In genomic region chr11:17400048-17400775, GRCh38 we compare ENCODE assay signal across 16 cellular contexts. TPM values are rescaled to one million over a fixed set of nuclear protein-coding genes. Genes with fewer than 3 reads are reported as not detected.
DNase-seq lines count a peak whose midpoint lies in the region; ATAC-seq and TF ChIP-seq lines count a peak whose summit lies in the region.
"Had no signal": no experiment of that assay in that cellular context is flagged by ENCODE, and none has a peak within 500 bp of the region (broad histone marks: within the 10 kb centered on the region; RNA-seq: fewer than 3 reads in every experiment).

No MANE protein-coding gene starts in this region.

- no peak overlapping the region for H3K56ac ChIP-seq in mesendoderm (ENCODE audit: low read length)

- H4K8ac ChIP-seq in mesendoderm (ENCODE audit: low read depth, low read length) = no peak overlapping the region

- peak; percentile 49 for DNase-seq in activated effector memory CD4-positive, alpha-beta T cell treated with anti-CD3 and anti-CD28 coated beads, Interleukin-2, amount 50 U/mL, for 16 hours
- DNase-seq in activated effector memory CD4-positive, alpha-beta T cell treated with Interleukin-2 at 50 U/mL for 16 hours = no peak
- peak; percentile 52 for DNase-seq in stimulated activated naive B cell treated with anti-CD40 and anti-IgM and Interleukin-4, amounts not matched to agents 10 μg/mL and 1 μg/mL and 100 μg/mL, for 72 hours
- DNase-seq in mesendoderm = no peak
- DNase-seq in stimulated activated effector memory CD8-positive, alpha-beta T cell treated with anti-CD3 and anti-CD28 coated beads, Interleukin-12 subunit alpha, Interleukin-12 subunit beta, amount 100 ng/mL, for 72 hours (ENCODE audit: low spot score in 2 of 2) = no peak
- DNase-seq in Calu3 = no peak
- DNase-seq: activated CD4-positive, CD25-positive, alpha-beta regulatory T cell treated with anti-CD3 and anti-CD28 coated beads, Interleukin-2, amount 50 U/mL, for 72 hours; activated naive CD8-positive, alpha-beta T cell treated with anti-CD3 and anti-CD28 coated beads for 36 hours; NCI-H446; stimulated activated naive CD4-positive, alpha-beta T cell treated with Interleukin-2 at 50 U/mL for 16 hours; SW 1271 had no signal

- H3K4ac ChIP-seq in mesendoderm (ENCODE audit: low read depth, low read length) = no peak overlapping the region

- ATAC-seq in HG03045 (IDR thresholded peaks at IDR 0.05; ENCODE audit: unreplicated experiment) = peak; percentile 41
- ATAC-seq in stimulated activated naive B cell treated with anti-CD40 and anti-IgM and Interleukin-4, amounts not matched to agents 10 μg/mL and 1 μg/mL and 100 μg/mL, for 72 hours (replicated peaks) = peak; percentile 80 to 83
- no peak for ATAC-seq in stimulated activated effector memory CD8-positive, alpha-beta T cell treated with anti-CD3 and anti-CD28 coated beads, Interleukin-12 subunit alpha, Interleukin-12 subunit beta, amount 100 ng/mL, for 72 hours

- intact Hi-C loops in Calu3 (cut with micrococcal nuclease; ENCODE audit: unreplicated experiment) = no loop called here

- no peak overlapping the region for H4K5ac ChIP-seq in mesendoderm (ENCODE audit: low read length)

- H2BK5ac ChIP-seq in mesendoderm (ENCODE audit: low read length) = no peak overlapping the region

- H2BK120ac ChIP-seq in mesendoderm (ENCODE audit: low read depth, low read length) = no peak overlapping the region

- peaks cover 13 to 23% of the 10 kb centered on the region in 2 donors for H3K4me1 Mint-ChIP-seq in stimulated activated naive B cell treated with anti-CD40 and anti-IgM and Interleukin-4, amounts not matched to agents 10 μg/mL and 1 μg/mL and 100 μg/mL, for 72 hours
- H3K4me1 Mint-ChIP-seq in stimulated activated effector memory CD8-positive, alpha-beta T cell treated with anti-CD3 and anti-CD28 coated beads, Interleukin-12 subunit alpha, Interleukin-12 subunit beta, amount 100 ng/mL, for 72 hours = no peaks in the 10 kb centered on the region
- H3K4me1 Mint-ChIP-seq in Calu3 (ENCODE audit: low read depth, unreplicated experiment) = peaks cover 17% of the 10 kb centered on the region
- H3K4me1 Mint-ChIP-seq: activated naive CD8-positive, alpha-beta T cell treated with anti-CD3 and anti-CD28 coated beads for 36 hours had no signal

- H3K79me1 ChIP-seq in mesendoderm (ENCODE audit: low read length) = no peaks in the 10 kb centered on the region

- H3K4me3 ChIP-seq in SU-DHL-6 (ENCODE audit: insufficient read depth, low read length, poor library complexity, severe bottlenecking) (no peak overlapping the region), mesendoderm (ENCODE audit: low read length) (no peak overlapping the region)
- H3K4me3 ChIP-seq: lung, vagina had no signal

- peak overlapping the region; percentile 76 for H3K27ac Mint-ChIP-seq in stimulated activated naive B cell treated with anti-CD40 and anti-IgM and Interleukin-4, amounts not matched to agents 10 μg/mL and 1 μg/mL and 100 μg/mL, for 72 hours
- H3K27ac Mint-ChIP-seq in stimulated activated effector memory CD8-positive, alpha-beta T cell treated with anti-CD3 and anti-CD28 coated beads, Interleukin-12 subunit alpha, Interleukin-12 subunit beta, amount 100 ng/mL, for 72 hours = no peak overlapping the region
- H3K27ac Mint-ChIP-seq in Calu3 (ENCODE audit: unreplicated experiment) = no peak overlapping the region

- no peak overlapping the region for H2BK15ac ChIP-seq in mesendoderm (replicated peaks; ENCODE audit: low read depth)

- TF ChIP-seq CTCF in SU-DHL-6 (IDR thresholded peaks at IDR 0.05; ENCODE audit: insufficient read depth, low read length, poor library complexity, severe bottlenecking) = no peak
- TF ChIP-seq CTCF in Calu3 (IDR thresholded peaks at IDR 0.05; ENCODE audit: unreplicated experiment) = no peak

- no TSS peak for BruUV-seq in Calu3 (replicated peaks; lab: Mats Ljungman, UMichigan)

- no peak overlapping the region for H3K23ac ChIP-seq in mesendoderm (ENCODE audit: low read length)

- H3K79me2 ChIP-seq in SU-DHL-6 (ENCODE audit: insufficient read depth, low read length) (no peaks in the 10 kb centered on the region), mesendoderm (ENCODE audit: control insufficient read depth, insufficient read depth, low read length) (no peaks in the 10 kb centered on the region)

- H3K4me3 Mint-ChIP-seq in stimulated activated naive B cell treated with anti-CD40 and anti-IgM and Interleukin-4, amounts not matched to agents 10 μg/mL and 1 μg/mL and 100 μg/mL, for 72 hours = peak overlapping the region; percentile 1
- H3K4me3 Mint-ChIP-seq in stimulated activated effector memory CD8-positive, alpha-beta T cell treated with anti-CD3 and anti-CD28 coated beads, Interleukin-12 subunit alpha, Interleukin-12 subunit beta, amount 100 ng/mL, for 72 hours = no peak overlapping the region
- H3K4me3 Mint-ChIP-seq in Calu3 (ENCODE audit: low read depth, unreplicated experiment) = no peak overlapping the region
- H3K4me3 Mint-ChIP-seq: activated naive CD8-positive, alpha-beta T cell treated with anti-CD3 and anti-CD28 coated beads for 36 hours had no signal

- H3K27me3 ChIP-seq in SU-DHL-6 (ENCODE audit: low read length) (no peaks in the 10 kb centered on the region), mesendoderm (ENCODE audit: insufficient read depth, low read length, poor library complexity) (no peaks in the 10 kb centered on the region)
- H3K27me3 ChIP-seq: neutrophil, vagina had no signal

- H3K18ac ChIP-seq in mesendoderm (ENCODE audit: low read length) = no peak overlapping the region

- peak overlapping the region; percentile 32 for H2AFZ ChIP-seq in SU-DHL-6 (ENCODE audit: low read depth, low read length, severe bottlenecking)

- no peak overlapping the region for H2AK5ac ChIP-seq in mesendoderm (ENCODE audit: low read length)

- WGBS in mesendoderm (ENCODE audit: extremely low coverage, insufficient coverage, low lambda C conversion rate) = no CpG with 5 or more reads among the region's 19 CpGs

- H4K20me1 ChIP-seq in SU-DHL-6 (ENCODE audit: low read depth, low read length) = no peaks in the 10 kb centered on the region

- H3K27me3 Mint-ChIP-seq in stimulated activated naive B cell treated with anti-CD40 and anti-IgM and Interleukin-4, amounts not matched to agents 10 μg/mL and 1 μg/mL and 100 μg/mL, for 72 hours = peaks cover 0 to 6% of the 10 kb centered on the region in 2 donors
- H3K27me3 Mint-ChIP-seq in Calu3 (ENCODE audit: unreplicated experiment) = peaks cover 14% of the 10 kb centered on the region
- H3K27me3 Mint-ChIP-seq: activated naive CD8-positive, alpha-beta T cell treated with anti-CD3 and anti-CD28 coated beads for 36 hours had no signal

- H3K9ac ChIP-seq in SU-DHL-6 (ENCODE audit: low read length) = 0 out of 2 replicates have a peak overlapping the region, but pooled peaks have one; percentile 6
- no peak overlapping the region for H3K9ac ChIP-seq in mesendoderm (ENCODE audit: low read length)

- H3K36me3 ChIP-seq in SU-DHL-6 (ENCODE audit: low read length) (no peaks in the 10 kb centered on the region), mesendoderm (ENCODE audit: control insufficient read depth, insufficient read depth, low read length) (no peaks in the 10 kb centered on the region)
- H3K36me3 ChIP-seq: neutrophil, vagina had no signal

- no peaks in the 10 kb centered on the region for H3K9me3 Mint-ChIP-seq in stimulated activated naive B cell treated with anti-CD40 and anti-IgM and Interleukin-4, amounts not matched to agents 10 μg/mL and 1 μg/mL and 100 μg/mL, for 72 hours
- no peaks in the 10 kb centered on the region for H3K9me3 Mint-ChIP-seq in stimulated activated effector memory CD8-positive, alpha-beta T cell treated with anti-CD3 and anti-CD28 coated beads, Interleukin-12 subunit alpha, Interleukin-12 subunit beta, amount 100 ng/mL, for 72 hours
- peaks cover 3% of the 10 kb centered on the region for H3K9me3 Mint-ChIP-seq in Calu3 (ENCODE audit: low read depth, unreplicated experiment)
- H3K9me3 Mint-ChIP-seq: activated naive CD8-positive, alpha-beta T cell treated with anti-CD3 and anti-CD28 coated beads for 36 hours had no signal

- H3K4me2 ChIP-seq in SU-DHL-6 (ENCODE audit: low read depth, low read length, poor library complexity, severe bottlenecking) (peak overlapping the region; percentile 22), mesendoderm (ENCODE audit: low read length) (no peak overlapping the region)

- no peaks in the 10 kb centered on the region for H3K36me3 Mint-ChIP-seq in stimulated activated naive B cell treated with anti-CD40 and anti-IgM and Interleukin-4, amounts not matched to agents 10 μg/mL and 1 μg/mL and 100 μg/mL, for 72 hours
- no peaks in the 10 kb centered on the region for H3K36me3 Mint-ChIP-seq in stimulated activated effector memory CD8-positive, alpha-beta T cell treated with anti-CD3 and anti-CD28 coated beads, Interleukin-12 subunit alpha, Interleukin-12 subunit beta, amount 100 ng/mL, for 72 hours
- H3K36me3 Mint-ChIP-seq in Calu3 (ENCODE audit: insufficient read depth, unreplicated experiment) = no peaks in the 10 kb centered on the region
- H3K36me3 Mint-ChIP-seq: activated naive CD8-positive, alpha-beta T cell treated with anti-CD3 and anti-CD28 coated beads for 36 hours had no signal

- no peaks in the 10 kb centered on the region for H3K9me2 ChIP-seq in SU-DHL-6 (replicated peaks; ENCODE audit: insufficient read depth, low read length)

- H3K4me1 ChIP-seq in mesendoderm (ENCODE audit: control insufficient read depth, low read depth, low read length) = no peaks in the 10 kb centered on the region

- CTCF ChIA-PET in Calu3 (lab: Charles Lee) = interaction anchor here (0.6 kb wide), 1 partner anchor 591 kb away, joined by 6 read pairs; no protein-coding TSS in a partner anchor

- no peaks in the 10 kb centered on the region for H3F3A ChIP-seq in SU-DHL-6 (ENCODE audit: insufficient read depth)

- H3K27ac ChIP-seq in SU-DHL-6 (ENCODE audit: low read depth, low read length) (no peak overlapping the region), mesendoderm (ENCODE audit: low read depth, low read length) (no peak overlapping the region)
- H3K27ac ChIP-seq: neutrophil, vagina had no signal

- no peaks in the 10 kb centered on the region for H3K9me3 ChIP-seq in SU-DHL-6 (ENCODE audit: insufficient read depth, low read length)
- H3K9me3 ChIP-seq: neutrophil, vagina had no signal

RNA-seq across cellular contexts. Expression of gene KCNJ11, which starts 11.8 kb away (rescaled TPM):
- polyA plus RNA-seq in mesendoderm (2013, experiment 1 of 2) = 0.65 TPM
- 0.91 TPM for polyA plus RNA-seq in mesendoderm (2013, experiment 2 of 2)
- 2.4 and 2.9 TPM in 2 replicates for total RNA-seq in Calu3 (2022)
- total RNA-seq: vagina had no signal

RNA-seq across cellular contexts. Expression of gene NCR3LG1, which starts 48.6 kb away (rescaled TPM):
- 0.51 TPM for polyA plus RNA-seq in mesendoderm (2013, experiment 1 of 2)
- 0.66 TPM for polyA plus RNA-seq in mesendoderm (2013, experiment 2 of 2)
- total RNA-seq in Calu3 (2022) = 3.1 and 5.3 TPM in 2 replicates

Comparison
In these comparisons a context has a peak if more than half of its experiments do, and no peak if none do; other contexts are left out.
1. DNase-seq: peak in activated effector memory CD4-positive, alpha-beta T cell treated with anti-CD3 and anti-CD28 coated beads, Interleukin-2, amount 50 U/mL, for 16 hours (single experiment) and stimulated activated naive B cell treated with anti-CD40 and anti-IgM and Interleukin-4, amounts not matched to agents 10 μg/mL and 1 μg/mL and 100 μg/mL, for 72 hours (single experiment); none in activated effector memory CD4-positive, alpha-beta T cell treated with Interleukin-2 at 50 U/mL for 16 hours (single experiment), mesendoderm (single experiment), stimulated activated effector memory CD8-positive, alpha-beta T cell treated with anti-CD3 and anti-CD28 coated beads, Interleukin-12 subunit alpha, Interleukin-12 subunit beta, amount 100 ng/mL, for 72 hours (0 of 2) and Calu3 (single experiment).
2. H3K4me3 Mint-ChIP-seq: peak in stimulated activated naive B cell treated with anti-CD40 and anti-IgM and Interleukin-4, amounts not matched to agents 10 μg/mL and 1 μg/mL and 100 μg/mL, for 72 hours (2 of 2); none in stimulated activated effector memory CD8-positive, alpha-beta T cell treated with anti-CD3 and anti-CD28 coated beads, Interleukin-12 subunit alpha, Interleukin-12 subunit beta, amount 100 ng/mL, for 72 hours (single experiment) and Calu3 (single experiment).